Comparison of ENCODE assay signal across 34 cellular contexts in the genomic region with DNA sequence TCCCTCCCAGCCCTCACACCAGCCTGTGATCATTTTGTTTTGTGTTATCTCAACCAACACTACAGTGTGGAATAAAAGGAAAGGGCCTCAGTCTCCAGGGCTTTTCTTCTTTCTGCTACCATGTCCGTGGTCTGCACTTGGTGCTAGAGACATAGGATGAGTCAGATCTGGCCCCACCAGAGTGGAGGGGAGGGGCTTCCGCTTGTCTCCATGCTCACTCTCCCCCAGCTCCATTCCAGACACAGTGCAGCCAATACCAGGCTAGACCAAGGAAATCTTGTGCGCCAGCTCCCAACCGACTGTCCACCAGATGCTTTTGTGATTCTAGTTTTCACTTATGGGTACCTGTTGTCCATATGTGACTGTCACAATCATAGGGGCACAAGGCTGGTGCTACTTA.
"Had no signal": no experiment of that assay in that cellular context is flagged by ENCODE, and none has a peak within 500 bp of the region (broad histone marks: within the 10 kb centered on the region; RNA-seq: fewer than 3 reads in every experiment).

No MANE protein-coding gene starts in this region.

- DNase-seq: activated CD4-positive, alpha-beta memory T cell treated with anti-CD3 and anti-CD28 coated beads for 36 hours; activated CD4-positive, alpha-beta T cell treated with anti-CD3 and anti-CD28 coated beads for 4 hours; activated CD4-positive, alpha-beta T cell treated with anti-CD3 and anti-CD28 coated beads, Interleukin-2, amount 50 U/mL, for 1 hour; activated gamma-delta T cell; activated naive CD4-positive, alpha-beta T cell treated with Interleukin-2 at 50 U/mL for 16 hours; activated T-cell treated with anti-CD3 and anti-CD28 coated beads, Interleukin-2, amount 50 U/mL, for 24 hours; adrenal gland; MM.1S; MV-4-11; NCI-H1092 treated with DMSO at 0.1 percent for 48 hours; NCI-H1417; NCI-H146; NCI-H187; NCI-H2029 treated with DMSO at 0.1 percent for 48 hours; NCI-H2107; NCI-H2171; NCI-H510A; NCI-H526; NCI-H748 treated with DMSO at 0.1 percent for 48 hours; NK-92 treated with Interleukin-12 subunit alpha and Interleukin-12 subunit beta, amount 100 ng/mL, for 24 hours; PC-3; Peyer's patch; RPMI8226; SHP77 treated with DMSO at 0.1 percent for 48 hours; SW 1271; T-helper 1 cell; T-helper 2 cell; T-helper 9 cell had no signal

- H3K9me3 Mint-ChIP-seq: activated CD4-positive, alpha-beta memory T cell treated with anti-CD3 and anti-CD28 coated beads for 36 hours; activated naive CD4-positive, alpha-beta T cell treated with anti-CD3 and anti-CD28 coated beads, Interleukin-2, amount 50 U/mL, for 24 hours; activated T-cell treated with anti-CD3 and anti-CD28 coated beads, Interleukin-2, amount 50 U/mL, for 24 hours; activated T-helper 2 cell treated with anti-CD3 and anti-CD28 coated beads, Interferon-gamma antibody, Interleukin-2, Interleukin-4, amounts not matched to agents 10 μg/mL and 5 μg/mL and 100 μg/mL, durations not matched to agents 14 hours and 24 hours and 36 hours; brain; central memory CD8-positive, alpha-beta T cell; WTC11 had no signal

- H3K27me3 Mint-ChIP-seq: activated CD4-positive, alpha-beta memory T cell treated with anti-CD3 and anti-CD28 coated beads for 36 hours; activated naive CD4-positive, alpha-beta T cell treated with anti-CD3 and anti-CD28 coated beads, Interleukin-2, amount 50 U/mL, for 24 hours; activated T-cell treated with anti-CD3 and anti-CD28 coated beads, Interleukin-2, amount 50 U/mL, for 24 hours; brain; central memory CD8-positive, alpha-beta T cell had no signal

- ATAC-seq: activated CD4-positive, CD25-positive, alpha-beta regulatory T cell treated with anti-CD3 and anti-CD28 coated beads, Interleukin-2, amount 50 U/mL, for 24 hours; PC-3; WTC11 had no signal

- H3K27ac Mint-ChIP-seq: activated CD4-positive, alpha-beta memory T cell treated with anti-CD3 and anti-CD28 coated beads for 36 hours; activated naive CD4-positive, alpha-beta T cell treated with anti-CD3 and anti-CD28 coated beads, Interleukin-2, amount 50 U/mL, for 24 hours; activated T-cell treated with anti-CD3 and anti-CD28 coated beads, Interleukin-2, amount 50 U/mL, for 24 hours; activated T-helper 2 cell treated with anti-CD3 and anti-CD28 coated beads, Interferon-gamma antibody, Interleukin-2, Interleukin-4, amounts not matched to agents 10 μg/mL and 5 μg/mL and 100 μg/mL, durations not matched to agents 14 hours and 24 hours and 36 hours; WTC11 had no signal

- H3K4me3 Mint-ChIP-seq: activated CD4-positive, alpha-beta memory T cell treated with anti-CD3 and anti-CD28 coated beads for 36 hours; activated naive CD4-positive, alpha-beta T cell treated with anti-CD3 and anti-CD28 coated beads, Interleukin-2, amount 50 U/mL, for 24 hours; activated T-cell treated with anti-CD3 and anti-CD28 coated beads, Interleukin-2, amount 50 U/mL, for 24 hours; brain; central memory CD8-positive, alpha-beta T cell; WTC11 had no signal
